ENCODE assay signal across 1 cellular context in the genomic region with DNA sequence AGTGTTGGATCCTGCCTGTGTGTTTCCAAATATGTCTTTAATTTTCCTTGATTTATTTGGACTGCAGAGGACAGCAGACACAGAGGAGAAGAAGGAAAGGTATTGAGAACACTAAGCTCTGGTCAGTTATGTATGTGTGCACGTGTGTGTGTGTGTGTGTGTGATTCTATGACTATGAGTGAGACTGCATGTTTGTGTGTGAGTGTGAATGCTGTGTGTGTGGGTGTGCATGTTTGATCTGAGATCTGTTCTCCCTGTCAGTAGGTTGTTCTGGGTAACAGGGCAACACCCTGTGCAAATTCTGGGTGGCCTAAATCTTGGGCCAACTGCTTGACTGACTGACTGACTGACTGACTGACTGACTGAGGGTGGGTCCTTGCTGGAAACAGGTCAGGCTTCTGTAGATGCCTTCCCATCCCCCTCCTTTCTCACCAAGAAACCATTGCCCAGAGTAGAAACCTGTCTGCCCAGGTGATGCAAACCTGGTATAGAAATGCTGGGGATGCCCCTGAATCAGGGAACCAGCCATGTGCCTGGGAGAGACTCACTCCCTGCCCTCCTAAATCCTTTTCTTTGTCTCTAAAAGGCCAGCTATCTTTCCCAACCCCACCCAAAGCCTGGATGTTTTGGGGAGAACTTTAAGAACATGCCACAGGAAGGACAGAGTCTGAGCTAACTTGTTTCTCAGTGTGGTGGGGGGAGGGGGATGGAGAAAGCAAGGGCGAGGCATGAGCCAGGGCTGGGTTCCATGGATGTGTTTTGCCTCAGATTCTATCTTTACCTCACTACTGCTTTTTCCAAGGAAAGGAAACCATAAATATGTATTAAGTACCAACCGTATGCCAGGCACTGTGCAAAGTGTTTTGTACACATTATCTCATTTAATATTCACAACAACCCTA.
TF ChIP-seq lines count a peak whose summit lies in the region.

No MANE protein-coding gene starts in this region.

TF ChIP-seq in GM23338, 12 proteins besides CTCF, POLR2A, EP300 and RAD21:
- TF ChIP-seq, protein P1, sequence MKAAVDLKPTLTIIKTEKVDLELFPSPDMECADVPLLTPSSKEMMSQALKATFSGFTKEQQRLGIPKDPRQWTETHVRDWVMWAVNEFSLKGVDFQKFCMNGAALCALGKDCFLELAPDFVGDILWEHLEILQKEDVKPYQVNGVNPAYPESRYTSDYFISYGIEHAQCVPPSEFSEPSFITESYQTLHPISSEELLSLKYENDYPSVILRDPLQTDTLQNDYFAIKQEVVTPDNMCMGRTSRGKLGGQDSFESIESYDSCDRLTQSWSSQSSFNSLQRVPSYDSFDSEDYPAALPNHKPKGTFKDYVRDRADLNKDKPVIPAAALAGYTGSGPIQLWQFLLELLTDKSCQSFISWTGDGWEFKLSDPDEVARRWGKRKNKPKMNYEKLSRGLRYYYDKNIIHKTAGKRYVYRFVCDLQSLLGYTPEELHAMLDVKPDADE (IDR thresholded peaks at IDR 0.05): no peak
- TF ChIP-seq EZH2phosphoT487 (IDR thresholded peaks at IDR 0.05; ENCODE audit: unreplicated experiment) (no peak), JUNB (IDR thresholded peaks at IDR 0.05; ENCODE audit: unreplicated experiment) (no peak), POLR2AphosphoS5 (IDR thresholded peaks at IDR 0.05; ENCODE audit: low read depth) (no peak), STAT1 (IDR thresholded peaks at IDR 0.05; ENCODE audit: unreplicated experiment) (no peak), NANOG (IDR thresholded peaks at IDR 0.05; ENCODE audit: borderline replicate concordance) (no peak), ZNF114 (CRISPR knock-in tag; IDR thresholded peaks at IDR 0.05) (no peak), EZH2 (IDR thresholded peaks at IDR 0.05; ENCODE audit: low read depth, unreplicated experiment) (no peak)
- TF ChIP-seq, protein P2, sequence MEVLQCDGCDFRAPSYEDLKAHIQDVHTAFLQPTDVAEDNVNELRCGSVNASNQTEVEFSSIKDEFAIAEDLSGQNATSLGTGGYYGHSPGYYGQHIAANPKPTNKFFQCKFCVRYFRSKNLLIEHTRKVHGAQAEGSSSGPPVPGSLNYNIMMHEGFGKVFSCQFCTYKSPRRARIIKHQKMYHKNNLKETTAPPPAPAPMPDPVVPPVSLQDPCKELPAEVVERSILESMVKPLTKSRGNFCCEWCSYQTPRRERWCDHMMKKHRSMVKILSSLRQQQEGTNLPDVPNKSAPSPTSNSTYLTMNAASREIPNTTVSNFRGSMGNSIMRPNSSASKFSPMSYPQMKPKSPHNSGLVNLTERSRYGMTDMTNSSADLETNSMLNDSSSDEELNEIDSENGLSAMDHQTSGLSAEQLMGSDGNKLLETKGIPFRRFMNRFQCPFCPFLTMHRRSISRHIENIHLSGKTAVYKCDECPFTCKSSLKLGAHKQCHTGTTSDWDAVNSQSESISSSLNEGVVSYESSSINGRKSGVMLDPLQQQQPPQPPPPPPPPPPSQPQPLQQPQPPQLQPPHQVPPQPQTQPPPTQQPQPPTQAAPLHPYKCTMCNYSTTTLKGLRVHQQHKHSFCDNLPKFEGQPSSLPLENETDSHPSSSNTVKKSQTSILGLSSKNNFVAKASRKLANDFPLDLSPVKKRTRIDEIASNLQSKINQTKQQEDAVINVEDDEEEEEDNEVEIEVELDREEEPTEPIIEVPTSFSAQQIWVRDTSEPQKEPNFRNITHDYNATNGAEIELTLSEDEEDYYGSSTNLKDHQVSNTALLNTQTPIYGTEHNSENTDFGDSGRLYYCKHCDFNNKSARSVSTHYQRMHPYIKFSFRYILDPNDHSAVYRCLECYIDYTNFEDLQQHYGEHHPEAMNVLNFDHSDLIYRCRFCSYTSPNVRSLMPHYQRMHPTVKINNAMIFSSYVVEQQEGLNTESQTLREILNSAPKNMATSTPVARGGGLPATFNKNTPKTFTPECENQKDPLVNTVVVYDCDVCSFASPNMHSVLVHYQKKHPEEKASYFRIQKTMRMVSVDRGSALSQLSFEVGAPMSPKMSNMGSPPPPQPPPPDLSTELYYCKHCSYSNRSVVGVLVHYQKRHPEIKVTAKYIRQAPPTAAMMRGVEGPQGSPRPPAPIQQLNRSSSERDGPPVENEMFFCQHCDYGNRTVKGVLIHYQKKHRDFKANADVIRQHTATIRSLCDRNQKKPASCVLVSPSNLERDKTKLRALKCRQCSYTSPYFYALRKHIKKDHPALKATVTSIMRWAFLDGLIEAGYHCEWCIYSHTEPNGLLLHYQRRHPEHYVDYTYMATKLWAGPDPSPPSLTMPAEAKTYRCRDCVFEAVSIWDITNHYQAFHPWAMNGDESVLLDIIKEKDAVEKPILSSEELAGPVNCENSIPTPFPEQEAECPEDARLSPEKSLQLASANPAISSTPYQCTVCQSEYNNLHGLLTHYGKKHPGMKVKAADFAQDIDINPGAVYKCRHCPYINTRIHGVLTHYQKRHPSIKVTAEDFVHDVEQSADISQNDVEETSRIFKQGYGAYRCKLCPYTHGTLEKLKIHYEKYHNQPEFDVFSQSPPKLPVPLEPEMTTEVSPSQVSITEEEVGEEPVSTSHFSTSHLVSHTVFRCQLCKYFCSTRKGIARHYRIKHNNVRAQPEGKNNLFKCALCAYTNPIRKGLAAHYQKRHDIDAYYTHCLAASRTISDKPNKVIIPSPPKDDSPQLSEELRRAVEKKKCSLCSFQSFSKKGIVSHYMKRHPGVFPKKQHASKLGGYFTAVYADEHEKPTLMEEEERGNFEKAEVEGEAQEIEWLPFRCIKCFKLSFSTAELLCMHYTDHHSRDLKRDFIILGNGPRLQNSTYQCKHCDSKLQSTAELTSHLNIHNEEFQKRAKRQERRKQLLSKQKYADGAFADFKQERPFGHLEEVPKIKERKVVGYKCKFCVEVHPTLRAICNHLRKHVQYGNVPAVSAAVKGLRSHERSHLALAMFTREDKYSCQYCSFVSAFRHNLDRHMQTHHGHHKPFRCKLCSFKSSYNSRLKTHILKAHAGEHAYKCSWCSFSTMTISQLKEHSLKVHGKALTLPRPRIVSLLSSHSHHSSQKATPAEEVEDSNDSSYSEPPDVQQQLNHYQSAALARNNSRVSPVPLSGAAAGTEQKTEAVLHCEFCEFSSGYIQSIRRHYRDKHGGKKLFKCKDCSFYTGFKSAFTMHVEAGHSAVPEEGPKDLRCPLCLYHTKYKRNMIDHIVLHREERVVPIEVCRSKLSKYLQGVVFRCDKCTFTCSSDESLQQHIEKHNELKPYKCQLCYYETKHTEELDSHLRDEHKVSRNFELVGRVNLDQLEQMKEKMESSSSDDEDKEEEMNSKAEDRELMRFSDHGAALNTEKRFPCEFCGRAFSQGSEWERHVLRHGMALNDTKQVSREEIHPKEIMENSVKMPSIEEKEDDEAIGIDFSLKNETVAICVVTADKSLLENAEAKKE (CRISPR knock-in tag; IDR thresholded peaks at IDR 0.05): no peak
- TF ChIP-seq, protein P3, sequence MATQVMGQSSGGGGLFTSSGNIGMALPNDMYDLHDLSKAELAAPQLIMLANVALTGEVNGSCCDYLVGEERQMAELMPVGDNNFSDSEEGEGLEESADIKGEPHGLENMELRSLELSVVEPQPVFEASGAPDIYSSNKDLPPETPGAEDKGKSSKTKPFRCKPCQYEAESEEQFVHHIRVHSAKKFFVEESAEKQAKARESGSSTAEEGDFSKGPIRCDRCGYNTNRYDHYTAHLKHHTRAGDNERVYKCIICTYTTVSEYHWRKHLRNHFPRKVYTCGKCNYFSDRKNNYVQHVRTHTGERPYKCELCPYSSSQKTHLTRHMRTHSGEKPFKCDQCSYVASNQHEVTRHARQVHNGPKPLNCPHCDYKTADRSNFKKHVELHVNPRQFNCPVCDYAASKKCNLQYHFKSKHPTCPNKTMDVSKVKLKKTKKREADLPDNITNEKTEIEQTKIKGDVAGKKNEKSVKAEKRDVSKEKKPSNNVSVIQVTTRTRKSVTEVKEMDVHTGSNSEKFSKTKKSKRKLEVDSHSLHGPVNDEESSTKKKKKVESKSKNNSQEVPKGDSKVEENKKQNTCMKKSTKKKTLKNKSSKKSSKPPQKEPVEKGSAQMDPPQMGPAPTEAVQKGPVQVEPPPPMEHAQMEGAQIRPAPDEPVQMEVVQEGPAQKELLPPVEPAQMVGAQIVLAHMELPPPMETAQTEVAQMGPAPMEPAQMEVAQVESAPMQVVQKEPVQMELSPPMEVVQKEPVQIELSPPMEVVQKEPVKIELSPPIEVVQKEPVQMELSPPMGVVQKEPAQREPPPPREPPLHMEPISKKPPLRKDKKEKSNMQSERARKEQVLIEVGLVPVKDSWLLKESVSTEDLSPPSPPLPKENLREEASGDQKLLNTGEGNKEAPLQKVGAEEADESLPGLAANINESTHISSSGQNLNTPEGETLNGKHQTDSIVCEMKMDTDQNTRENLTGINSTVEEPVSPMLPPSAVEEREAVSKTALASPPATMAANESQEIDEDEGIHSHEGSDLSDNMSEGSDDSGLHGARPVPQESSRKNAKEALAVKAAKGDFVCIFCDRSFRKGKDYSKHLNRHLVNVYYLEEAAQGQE (IDR thresholded peaks at IDR 0.05; ENCODE audit: unreplicated experiment): no peak
